In the genomic region with DNA sequence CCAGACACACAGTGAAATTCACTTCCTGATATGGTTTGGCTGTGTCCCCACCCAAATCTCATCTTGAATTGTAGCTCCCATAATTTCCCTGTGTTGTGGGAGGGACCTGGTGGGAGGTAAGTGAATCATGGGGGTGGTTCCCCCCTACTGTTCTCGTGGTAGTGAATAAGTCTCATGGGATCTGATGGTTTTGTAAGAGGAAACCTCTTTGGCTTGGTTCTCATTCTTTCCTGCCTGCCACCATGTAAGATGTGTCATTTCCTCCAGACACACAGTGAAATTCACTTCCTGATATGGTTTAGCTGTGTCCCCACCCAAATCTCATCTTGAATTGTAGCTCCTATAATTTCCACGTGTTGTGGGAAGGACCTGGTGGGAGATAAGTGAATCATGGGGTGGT, we compare ENCODE assay signal across 7 cellular contexts.
DNase-seq lines count a peak whose midpoint lies in the region; ATAC-seq, FAIRE-seq and TF ChIP-seq lines count a peak whose summit lies in the region.
"Not testable (repeated sequence)": the region's sequence is repeated elsewhere in the genome, so short reads cannot be mapped to it uniquely, and the experiment has no call there.

No MANE protein-coding gene starts in this region.

- not testable (repeated sequence) for H3K27me3 Mint-ChIP-seq in endodermal cell (ENCODE audit: insufficient read depth)

- H3K9me3 Mint-ChIP-seq in endodermal cell = not testable (repeated sequence)

- H3K27me3 ChIP-seq in DND-41 (ENCODE audit: insufficient read depth, low read length, poor library complexity); bronchial epithelial cell (ENCODE audit: control insufficient read depth, insufficient read depth, low read length); endodermal cell (ENCODE audit: control insufficient read depth, insufficient read depth, low read length, poor library complexity, severe bottlenecking); stomach: not testable (repeated sequence)

- 88% methylated on average over 2 of the region's 2 CpGs; no CpG with 5 or more reads in 1 of the 2 experiments for WGBS in endodermal cell (ENCODE audit: insufficient coverage in 1 of 2, insufficient read length in 1 of 2), 2 experiments
- 66 to 74% (median 72%) methylated on average over 2 of the region's 2 CpGs for WGBS in stomach, 5 donors

- not testable (repeated sequence) for H3K79me2 ChIP-seq in DND-41 (ENCODE audit: insufficient read depth, low read length)

- H3K4me1 ChIP-seq in DND-41 (ENCODE audit: insufficient read depth, low read length); endodermal cell (ENCODE audit: control insufficient read depth, insufficient read depth, low read length); stomach: not testable (repeated sequence)

- H3K4me1 Mint-ChIP-seq in endodermal cell = peaks cover 14% of the 10 kb centered on the region

- H3K27ac Mint-ChIP-seq in endodermal cell = not testable (repeated sequence)

- in situ Hi-C loops in astrocyte of the spinal cord (cut with HindIII; ENCODE audit: low sequenced_read_pairs) = not testable (repeated sequence)

- H3K4me2 ChIP-seq in DND-41 (ENCODE audit: insufficient read depth, low read length) = not testable (repeated sequence)

- H4K20me1 ChIP-seq in DND-41 (ENCODE audit: insufficient read depth, low read length) = not testable (repeated sequence)

- TF ChIP-seq POLR2A in stomach (IDR thresholded peaks at IDR 0.05) = not testable (repeated sequence)

- H3K27ac ChIP-seq in DND-41 (ENCODE audit: low read length); endodermal cell (ENCODE audit: low read depth, low read length): not testable (repeated sequence)
- H3K27ac ChIP-seq in VCaP = peak overlapping the region; percentile 43
- H3K27ac ChIP-seq in stomach = peak overlapping the region in 4 of 5 donors; percentile 5 to 84 (median 64)

- intact Hi-C loops in stomach (cut with DNase I; ENCODE audit: low total_unique reads) = not testable (repeated sequence)

- not testable (repeated sequence) for H3K36me3 Mint-ChIP-seq in endodermal cell (ENCODE audit: low read depth)

- not testable (repeated sequence) for H3K4me3 ChIP-seq in DND-41 (ENCODE audit: low read depth in 1 of 2, low read length in 2 of 2); astrocyte of the spinal cord (ENCODE audit: low read depth, low read length); bronchial epithelial cell (ENCODE audit: low read depth, low read length); endodermal cell (ENCODE audit: low read length); stomach

- not testable (repeated sequence) for TF ChIP-seq EP300 in stomach (IDR thresholded peaks at IDR 0.05)

- ATAC-seq in DND-41 (ENCODE audit: insufficient read depth, low read depth) = peak; percentile 37; the same call in 1 of the 3 replicates

- not testable (repeated sequence) for FAIRE-seq in RCC 7860 (lab: Jason Lieb, UNC)
- FAIRE-seq in bronchial epithelial cell (lab: Jason Lieb, UNC) = peak; percentile 60

- DNase-seq in DND-41 (peak; percentile 11), RCC 7860 (ENCODE audit: low spot score) (peak; percentile 16), astrocyte of the spinal cord (ENCODE audit: low read depth, low spot score) (peak; percentile 10), endodermal cell (peak; percentile 14)
- DNase-seq in bronchial epithelial cell (ENCODE audit: low read depth); stomach: not testable (repeated sequence)

- H3K4me3 Mint-ChIP-seq in endodermal cell = not testable (repeated sequence)

- H3K9ac ChIP-seq in DND-41 (ENCODE audit: low read depth, low read length); endodermal cell (ENCODE audit: extremely low read depth, low read length, poor library complexity, severe bottlenecking): not testable (repeated sequence)

- H3K9me3 ChIP-seq in DND-41 (ENCODE audit: insufficient read depth, low read length, severe bottlenecking) = peaks cover 20% of the 10 kb centered on the region
- not testable (repeated sequence) for H3K9me3 ChIP-seq in endodermal cell (ENCODE audit: control insufficient read depth, low read length)
- H3K9me3 ChIP-seq in stomach = peaks cover 0 to 11% (median 9%) of the 10 kb centered on the region in 4 donors

- not testable (repeated sequence) for H2AFZ ChIP-seq in DND-41 (ENCODE audit: low read depth, low read length)

- not testable (repeated sequence) for TF ChIP-seq CTCF in DND-41 (IDR thresholded peaks at IDR 0.05; ENCODE audit: borderline replicate concordance, extremely low read depth, low read length, poor library complexity, severe bottlenecking); VCaP (conservative IDR thresholded peaks at IDR 0.05); astrocyte of the spinal cord (IDR thresholded peaks at IDR 0.05; ENCODE audit: low read depth, low read length); bronchial epithelial cell (IDR thresholded peaks at IDR 0.05; ENCODE audit: insufficient read depth, low read length, severe bottlenecking); endodermal cell (conservative IDR thresholded peaks at IDR 0.05); stomach (IDR thresholded peaks at IDR 0.05)

- not testable (repeated sequence) for H3K36me3 ChIP-seq in DND-41 (ENCODE audit: insufficient read depth, low read length); bronchial epithelial cell (ENCODE audit: control insufficient read depth, insufficient read depth, low read length); endodermal cell (ENCODE audit: control insufficient read depth, insufficient read depth, low read length); stomach
